In the genomic region with DNA sequence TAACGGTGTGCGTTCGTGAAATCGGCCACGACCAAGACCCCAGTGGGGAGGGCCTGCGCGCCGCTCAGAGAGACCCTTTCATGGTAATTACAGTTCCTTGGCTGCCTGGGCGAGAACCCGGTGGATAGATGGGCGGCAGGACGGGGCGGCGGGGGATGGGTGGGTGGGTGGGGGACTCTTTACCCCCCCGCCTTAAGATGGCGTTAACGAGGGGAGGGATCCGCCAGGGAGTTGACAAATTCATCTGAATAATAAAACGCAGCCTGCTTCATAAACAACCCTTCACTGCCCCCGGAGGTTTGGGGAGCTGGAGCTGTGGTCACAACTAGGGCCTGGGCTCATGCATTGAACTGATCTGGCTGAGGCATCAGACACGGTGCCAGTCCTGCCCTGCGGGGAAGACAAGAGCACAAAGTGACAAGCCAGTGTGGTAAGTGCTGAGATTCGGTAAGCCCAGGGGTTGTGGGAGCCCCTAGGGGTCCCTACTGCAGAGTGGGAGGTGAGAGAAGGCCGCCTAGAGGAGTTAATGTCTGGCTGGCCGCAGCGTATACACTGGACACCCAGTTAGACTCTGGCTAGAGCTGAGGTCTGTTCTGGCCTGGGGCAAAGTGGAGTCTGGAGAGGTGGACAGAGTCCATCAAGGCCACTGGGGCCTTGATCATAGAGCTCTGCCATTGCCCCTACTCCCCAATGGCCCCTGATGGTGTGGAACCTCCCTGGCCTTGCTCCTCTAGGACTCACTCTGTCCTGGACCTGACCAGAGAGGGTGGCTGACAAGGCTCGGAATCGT, we compare ENCODE assay signal across 9 cellular contexts. TPM values are rescaled to one million over a fixed set of nuclear protein-coding genes. Genes with fewer than 3 reads are reported as not detected.
A peak's percentile ranks its signal among the peaks of the same experiment; 100 is the strongest.
DNase-seq lines count a peak whose midpoint lies in the region; FAIRE-seq and TF ChIP-seq lines count a peak whose summit lies in the region.
"Had no signal": no experiment of that assay in that cellular context is flagged by ENCODE, and none has a peak within 500 bp of the region (broad histone marks: within the 10 kb centered on the region; RNA-seq: fewer than 3 reads in every experiment).

No MANE protein-coding gene starts in this region.

- H4K20me1 ChIP-seq in astrocyte (ENCODE audit: insufficient read depth, low read length) = peaks cover 28% of the 10 kb centered on the region

- intact Hi-C loops in spleen (cut with DNase I; ENCODE audit: low total_unique reads) = no loop called here

- H3K4me3 ChIP-seq in AG10803 (ENCODE audit: low read length) (peak overlapping the region; percentile 80), HUES6 (ENCODE audit: low read depth, low read length) (peak overlapping the region; percentile 83), astrocyte (ENCODE audit: insufficient read depth, low read depth, low read length) (peak overlapping the region; percentile 73), spleen (peak overlapping the region; percentile 58 to 81 (median 68))

- TF ChIP-seq POLR2A in spleen (IDR thresholded peaks at IDR 0.05) = no peak

- peaks cover 4% of the 10 kb centered on the region for H3K79me2 ChIP-seq in astrocyte (ENCODE audit: insufficient read depth, low read length)

- peaks cover 13% of the 10 kb centered on the region for H3K4me1 Mint-ChIP-seq in astrocyte (ENCODE audit: low read depth, unreplicated experiment)

- DNase-seq in AG10803 (ENCODE audit: low read depth) = peak; percentile 37
- no peak for DNase-seq in astrocyte (ENCODE audit: low read depth)
- peak; percentile 67 for DNase-seq in islet precursor cell
- DNase-seq in spleen = no peak
- DNase-seq in GM19238 (ENCODE audit: insufficient read length, low spot score) = no peak
- no peak for DNase-seq in pons (ENCODE audit: low spot score)
- no peak for DNase-seq in COLO829 (ENCODE audit: low spot score)

- H3K9me3 ChIP-seq in HUES6 (ENCODE audit: control insufficient read depth, insufficient read depth, low read depth, low read length) (no peaks in the 10 kb centered on the region), astrocyte (ENCODE audit: insufficient read depth, low read depth, low read length) (no peaks in the 10 kb centered on the region), spleen (no peaks in the 10 kb centered on the region)

- no peak for FAIRE-seq in astrocyte (lab: Jason Lieb, UNC)
- FAIRE-seq: endometrium had no signal

- peaks cover 19% of the 10 kb centered on the region for H3K4me1 ChIP-seq in HUES6 (ENCODE audit: control insufficient read depth, insufficient read depth, low read length)
- H3K4me1 ChIP-seq in astrocyte (ENCODE audit: insufficient read depth, low read length) = peaks cover 11% of the 10 kb centered on the region
- peaks cover 0 to 43% (median 27%) of the 10 kb centered on the region in 6 donors for H3K4me1 ChIP-seq in spleen

- peaks cover 7% of the 10 kb centered on the region for H3K27me3 Mint-ChIP-seq in astrocyte (ENCODE audit: low read depth, unreplicated experiment)

- H2AFZ ChIP-seq in astrocyte (ENCODE audit: low read depth, low read length) = peak overlapping the region; percentile 96

- H3K27ac Mint-ChIP-seq in astrocyte (ENCODE audit: unreplicated experiment) = peak overlapping the region; percentile 91

- no peaks in the 10 kb centered on the region for H3K36me3 Mint-ChIP-seq in astrocyte (ENCODE audit: low read depth, unreplicated experiment)

- TF ChIP-seq CTCF in AG10803 (conservative IDR thresholded peaks at IDR 0.05; ENCODE audit: low read length) = 0 out of 2 replicates have a peak, but pooled peaks have one; percentile 10
- no peak for TF ChIP-seq CTCF in astrocyte (IDR thresholded peaks at IDR 0.05; ENCODE audit: insufficient read depth, low read depth, low read length)
- TF ChIP-seq CTCF in spleen (IDR thresholded peaks at IDR 0.05 in 8 of 11, conservative IDR thresholded peaks at IDR 0.05 in 3 of 11) = no peak

- H3K36me3 ChIP-seq in HUES6 (ENCODE audit: control insufficient read depth, insufficient read depth, low read length) = no peaks in the 10 kb centered on the region
- H3K36me3 ChIP-seq in astrocyte (ENCODE audit: insufficient read depth, low read length) = no peaks in the 10 kb centered on the region
- no peaks in the 10 kb centered on the region for H3K36me3 ChIP-seq in spleen

- peak overlapping the region; percentile 89 for H3K4me3 Mint-ChIP-seq in astrocyte (ENCODE audit: unreplicated experiment)

- H3K27ac ChIP-seq in HUES6 (ENCODE audit: low read depth, low read length) (no peak overlapping the region; the same call in 1 of the 2 replicates), astrocyte (ENCODE audit: low read depth, low read length) (peak overlapping the region; percentile 66), spleen (peak overlapping the region; percentile 71 to 89 (median 87))

- 24 to 44% (median 31%) methylated on average over 15 to 28 of the region's 28 CpGs for WGBS in spleen, 5 donors

- H3K9ac ChIP-seq in HUES6 (ENCODE audit: low read length) (peak overlapping the region; percentile 85), astrocyte (ENCODE audit: low read length) (peak overlapping the region; percentile 84)

- peaks cover 4% of the 10 kb centered on the region for H3K9me3 Mint-ChIP-seq in astrocyte (ENCODE audit: unreplicated experiment)

- H3K4me2 ChIP-seq in astrocyte (ENCODE audit: low read length) = peak overlapping the region; percentile 90

- H3K27me3 ChIP-seq in HUES6 (ENCODE audit: control insufficient read depth, insufficient read depth, low read length) = no peaks in the 10 kb centered on the region; the same call in 1 of the 2 replicates
- H3K27me3 ChIP-seq in astrocyte (ENCODE audit: insufficient read depth, low read length) = no peaks in the 10 kb centered on the region
- H3K27me3 ChIP-seq in spleen (replicated peaks in 1 of 7) = peaks cover 0 to 62% (median 22%) of the 10 kb centered on the region in 7 donors

RNA-seq across cellular contexts. Expression of a gene that starts 0.8 kb away (rescaled TPM):
- total RNA-seq in astrocyte (55.4 and 81.8 TPM in 2 replicates), spleen (10 to 100 TPM; 15.4 to 36.7 (median 24.2) TPM)
- polyA plus RNA-seq in spleen = 10 to 100 TPM in 1 of 3 donors, 1 to 10 TPM in 2; 4.1 to 18.6 (median 5.1) TPM

RNA-seq across cellular contexts. Expression of a gene that starts 19.5 kb away (rescaled TPM):
- 0.54 and 0.62 TPM in 2 replicates for total RNA-seq in astrocyte
- 1 to 10 TPM in 1 of 7 donors, under 1 TPM in 3, not detected in 3; 0.37 to 4.1 (median 0.54) TPM for total RNA-seq in spleen
- under 1 TPM in 2 of 3 donors, not detected in 1; 0.14 to 0.16 TPM for polyA plus RNA-seq in spleen

Comparison
In these comparisons a context has a peak if more than half of its experiments do, and no peak if none do; other contexts are left out.
1. DNase-seq: peak in AG10803 (single experiment) and islet precursor cell (single experiment); none in astrocyte (single experiment), spleen (single experiment), GM19238 (single experiment), pons (single experiment) and COLO829 (single experiment).
2. Peak in every context shown above with its lines, with median percentiles within 50 percentile points of each other: H3K4me3 ChIP-seq.